ENCODE assay signal across 9 cellular contexts in the genomic region with DNA sequence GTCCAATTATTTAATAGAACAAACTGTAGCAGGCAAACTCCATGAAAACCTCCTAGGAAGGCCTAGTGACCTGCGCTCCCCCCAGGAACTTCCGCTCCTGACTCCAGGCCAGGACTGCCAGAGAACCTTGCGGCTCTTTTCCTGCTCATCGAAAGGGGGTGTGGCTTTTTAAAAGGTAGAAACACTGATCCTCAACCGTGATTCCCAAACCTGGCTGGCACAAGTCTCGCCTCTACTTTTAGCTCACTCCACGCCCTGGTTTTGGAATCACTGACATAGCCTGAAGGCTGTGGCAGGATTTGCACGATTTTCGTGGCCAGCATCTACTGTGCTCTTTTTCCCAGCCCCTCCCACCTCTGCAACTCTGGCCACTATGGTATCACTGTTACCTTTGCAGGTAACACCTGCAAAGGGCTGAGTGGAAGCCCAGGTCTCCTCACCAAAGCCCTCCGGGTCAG. TPM values are rescaled to one million over a fixed set of nuclear protein-coding genes. Genes with fewer than 3 reads are reported as not detected.
DNase-seq lines count a peak whose midpoint lies in the region; ATAC-seq, FAIRE-seq and TF ChIP-seq lines count a peak whose summit lies in the region.
"Had no signal": no experiment of that assay in that cellular context is flagged by ENCODE, and none has a peak within 500 bp of the region (broad histone marks: within the 10 kb centered on the region; RNA-seq: fewer than 3 reads in every experiment).

No MANE protein-coding gene starts in this region.

- TF ChIP-seq EP300 in H1 (IDR thresholded peaks at IDR 0.05; ENCODE audit: borderline replicate concordance in 1 of 2, low read depth in 2 of 2, low read length in 2 of 2): no peak

- H2BK5ac ChIP-seq in H1 (ENCODE audit: low read depth, low read length): peak overlapping the region; percentile 84

- peak overlapping the region; percentile 94 for H4K5ac ChIP-seq in H1 (ENCODE audit: insufficient read length, low read depth, low read length)

- H3K56ac ChIP-seq in H1 (replicated peaks; ENCODE audit: insufficient read length, low read depth, low read length): peak overlapping the region; percentile 92

- no peaks in the 10 kb centered on the region for H3K79me1 ChIP-seq in H1 (ENCODE audit: low read depth, low read length)

- peak overlapping the region; percentile 73 for H4K8ac ChIP-seq in H1 (ENCODE audit: extremely low read depth, insufficient read depth, low read length)

- 0 out of 2 replicates have a peak overlapping the region, but pooled peaks have one; percentile 18 for H2AK5ac ChIP-seq in H1 (ENCODE audit: low read depth, low read length)

- peak overlapping the region; percentile 90 for H3K14ac ChIP-seq in H1 (ENCODE audit: insufficient read length)

- FAIRE-seq in H1 (lab: Jason Lieb, UNC): peak; percentile 48

- 9% methylated on average over 10 of the region's 10 CpGs; no CpG with 5 or more reads in 1 of the 2 experiments for WGBS in H1 (ENCODE audit: extremely low coverage in 1 of 2, insufficient coverage in 1 of 2, insufficient read length in 1 of 2, insufficient replicate concordance in 2 of 2, low coverage in 1 of 2, low lambda C conversion rate in 2 of 2, missing lambda C conversion rate in 1 of 2), 2 experiments

- peak overlapping the region; percentile 62 to 91 for H3K4me2 ChIP-seq in H1 (ENCODE audit: insufficient read depth in 1 of 2, low read depth in 2 of 2, low read length in 2 of 2)

- H3K9me3 ChIP-seq in cardiac muscle cell (ENCODE audit: low read depth) (no peaks in the 10 kb centered on the region), H1 (ENCODE audit: insufficient read depth in 2 of 2, low read depth in 1 of 2, low read length in 1 of 2) (no peaks in the 10 kb centered on the region), uterus (no peaks in the 10 kb centered on the region)

- TF ChIP-seq POLR2A in H1 (IDR thresholded peaks at IDR 0.05; ENCODE audit: control extremely low read depth in 1 of 2, low read depth in 2 of 2, low read length in 2 of 2): peak in 1 of 2 experiments; percentile 76; a peak in 1 of 3 replicates
- TF ChIP-seq POLR2A in uterus (IDR thresholded peaks at IDR 0.05): peak in 1 of 2 donors; percentile 12

- peak overlapping the region; percentile 80 for H3K4ac ChIP-seq in H1 (replicated peaks; ENCODE audit: insufficient read length, low read depth, low read length)

- POLR2A ChIA-PET in H1 (lab: Charles Lee; ENCODE audit: partially characterized antibody): interaction anchor here (1.3 to 3.9 kb wide), 5 partner anchors 7 to 62 kb away, joined by 4 to 22 read pairs (median 12); no protein-coding TSS in a partner anchor

- peak overlapping the region; percentile 80 for H2BK120ac ChIP-seq in H1 (replicated peaks; ENCODE audit: low read depth, low read length)

- no peaks in the 10 kb centered on the region; the same call in 1 of the 2 replicates for H3K23me2 ChIP-seq in H1 (ENCODE audit: low read depth, low read length)

- no peak overlapping the region for H2BK15ac ChIP-seq in H1 (ENCODE audit: low read length)

- H3K23ac ChIP-seq in H1 (ENCODE audit: insufficient read length): no peak overlapping the region

- no peaks in the 10 kb centered on the region for H3K79me2 ChIP-seq in H1 (ENCODE audit: control insufficient read depth in 1 of 2, insufficient read depth in 2 of 2, low read length in 2 of 2)

- peak overlapping the region; percentile 2 for H3K4me3 ChIP-seq in cardiac muscle cell
- H3K4me3 ChIP-seq in H1 (ENCODE audit: extremely low read depth in 1 of 4, insufficient read depth in 2 of 4, low read depth in 3 of 4, low read length in 4 of 4): peak overlapping the region; percentile 17 to 52 (median 32); a peak in 6 of 8 replicates
- no peak overlapping the region for H3K4me3 ChIP-seq in uterus

- TF ChIP-seq CTCF in cardiac muscle cell (IDR thresholded peaks at IDR 0.05; ENCODE audit: low read depth, low read length): no peak
- no peak for TF ChIP-seq CTCF in H1 (IDR thresholded peaks at IDR 0.05; ENCODE audit: control extremely low read depth in 1 of 3, insufficient read depth in 1 of 3, low read depth in 1 of 3, low read length in 3 of 3)
- TF ChIP-seq CTCF in uterus (IDR thresholded peaks at IDR 0.05): no peak

- DNase-seq in cardiac muscle cell (ENCODE audit: low read depth in 1 of 2, low spot score in 1 of 2): peak; percentile 48 to 75
- no peak for DNase-seq in Right ventricle myocardium superior
- no peak for DNase-seq in H1 (ENCODE audit: low read depth in 1 of 2, low spot score in 2 of 2)
- peak; percentile 50 for DNase-seq in mucosa of gallbladder (ENCODE audit: low spot score)
- DNase-seq in uterus: peak; percentile 47 to 61
- no peak for DNase-seq in NK-92 treated with Interleukin-12 subunit alpha and Interleukin-12 subunit beta, amount 100 ng/mL, for 24 hours (lab: John Stamatoyannopoulos, UW)
- DNase-seq in stimulated activated CD4-positive, alpha-beta T cell treated with anti-CD3 and anti-CD28 coated beads, Interleukin-4, amount 100 ng/mL, for 1 hour: no peak

- H4K91ac ChIP-seq in H1 (replicated peaks; ENCODE audit: insufficient read length, low read length): peak overlapping the region; percentile 85

- TF ChIP-seq RAD21 in H1 (IDR thresholded peaks at IDR 0.05 in 1 of 2, conservative IDR thresholded peaks at IDR 0.05 in 1 of 2; ENCODE audit: low read depth in 2 of 2, low read length in 2 of 2): no peak

- CTCF ChIA-PET in H1 (lab: Charles Lee; ENCODE audit: partially characterized antibody): interaction anchor here (1.4 to 2.5 kb wide), 4 partner anchors 22 to 81 kb away, joined by 4 to 9 read pairs (median 6); no protein-coding TSS in a partner anchor

- peak overlapping the region; percentile 67; the same call in 1 of the 2 replicates for H3K18ac ChIP-seq in H1 (ENCODE audit: extremely low read depth, low read length)

- peak overlapping the region in 3 of 4 experiments; percentile 15 to 69 (median 36); a peak in 6 of 7 replicates for H3K9ac ChIP-seq in H1 (replicated peaks in 1 of 4; ENCODE audit: extremely low read depth in 1 of 4, low read depth in 3 of 4, low read length in 3 of 4)

- H3K27ac ChIP-seq in cardiac muscle cell: peak overlapping the region; percentile 96
- peak overlapping the region; percentile 74 for H3K27ac ChIP-seq in H1 (ENCODE audit: low read depth, low read length)
- H3K27ac ChIP-seq in uterus: peak overlapping the region; percentile 98 to 100

- 0 out of 2 replicates have a peak overlapping the region, but pooled peaks have one; percentile 52 for H2BK20ac ChIP-seq in H1 (ENCODE audit: low read length)

- H2AFZ ChIP-seq in H1 (ENCODE audit: low read length): peak overlapping the region; percentile 75

- H2BK12ac ChIP-seq in H1 (ENCODE audit: low read depth, low read length): peak overlapping the region; percentile 88; the same call in 1 of the 2 replicates

- ATAC-seq in Right ventricle myocardium superior (ENCODE audit: poor library complexity): no peak
- ATAC-seq in activated CD4-positive, CD25-positive, alpha-beta regulatory T cell treated with anti-CD3 and anti-CD28 coated beads, Interleukin-2, amount 50 U/mL, for 24 hours: no peak

- no peaks in the 10 kb centered on the region for H4K20me1 ChIP-seq in H1 (replicated peaks in 1 of 2; ENCODE audit: control insufficient read depth in 1 of 2, insufficient read depth in 2 of 2, low read length in 2 of 2)

- H3K36me3 ChIP-seq in cardiac muscle cell (no peaks in the 10 kb centered on the region), H1 (ENCODE audit: control insufficient read depth in 2 of 4, insufficient read depth in 4 of 4, low read length in 3 of 4) (no peaks in the 10 kb centered on the region), uterus (no peaks in the 10 kb centered on the region)

- H3K4me1 ChIP-seq in cardiac muscle cell (ENCODE audit: low read depth) (peaks cover 44% of the 10 kb centered on the region), H1 (replicated peaks in 1 of 4; ENCODE audit: control insufficient read depth in 3 of 4, insufficient read depth in 4 of 4, low read length in 3 of 4) (peaks cover 21 to 36% (median 35%) of the 10 kb centered on the region in 4 experiments), uterus (peaks cover 22 to 26% of the 10 kb centered on the region in 2 donors)

- H3K27me3 ChIP-seq in cardiac muscle cell (no peaks in the 10 kb centered on the region), H1 (replicated peaks in 1 of 4; ENCODE audit: control insufficient read depth in 3 of 4, extremely low read depth in 1 of 4, insufficient read depth in 3 of 4, low read length in 3 of 4) (no peaks in the 10 kb centered on the region), uterus (no peaks in the 10 kb centered on the region)

- intact Hi-C loops in Right ventricle myocardium superior (cut with DNase I): no loop called here
- intact Hi-C loops in uterus (cut with DNase I; ENCODE audit: low total_unique reads): loop anchor here (5.0 kb wide), 1 partner anchor 33 kb away; no protein-coding TSS in a partner anchor

RNA-seq across cellular contexts. Expression of a gene that starts 43.3 kb away (rescaled TPM):
- 18.1 and 22.4 TPM in 2 replicates for total RNA-seq in cardiac muscle cell
- polyA plus RNA-seq in cardiac muscle cell: 9.6 and 13.4 TPM in 2 replicates
- total RNA-seq in Right ventricle myocardium superior: 30.4 TPM
- total RNA-seq in H1 (2021; fragmentation: NEBNext Ultra II Directional; extraction: Animal tissue kit (Norgen Biotek cat#: 25700)): 2.3 and 3.2 TPM in 2 replicates
- 0.94 and 0.98 TPM in 2 replicates for polyA plus RNA-seq in H1 (2011; rRNA removed)
- polyA plus RNA-seq in H1 (2011; cell fraction: cytosol; rRNA removed): 1.0 TPM
- polyA plus RNA-seq in H1 (2011; cell fraction: nucleus; rRNA removed): 1.2 TPM
- polyA plus RNA-seq in H1 (2012, experiment 1 of 2): 2.3 to 2.8 TPM (median 2.4 TPM) in 4 replicates
- polyA plus RNA-seq in H1 (2012, experiment 2 of 2): 0.09 TPM
- polyA plus RNA-seq in H1 (2013, experiment 1 of 2): 2.0 TPM
- polyA plus RNA-seq in H1 (2013, experiment 2 of 2): 2.4 TPM
- polyA minus RNA-seq in H1 (2011; rRNA and poly(A)+ RNA removed): 1.6 and 2.4 TPM in 2 replicates
- polyA minus RNA-seq in H1 (2011; cell fraction: cytosol; rRNA and poly(A)+ RNA removed): 1.0 TPM
- 1.4 TPM for polyA minus RNA-seq in H1 (2011; cell fraction: nucleus; rRNA and poly(A)+ RNA removed)
- 99.3 TPM for total RNA-seq in mucosa of gallbladder
- total RNA-seq in uterus: 100 to 1,000 TPM in 2 of 4 donors, 10 to 100 TPM in 2; 41.2 to 114 (median 86.9) TPM
- polyA plus RNA-seq: IgD-negative memory B cell had no signal

RNA-seq across cellular contexts. Expression of a gene that starts 57.6 kb away (rescaled TPM):
- 2.8 and 23.8 TPM in 2 replicates for total RNA-seq in cardiac muscle cell
- 3.1 and 25.9 TPM in 2 replicates for polyA plus RNA-seq in cardiac muscle cell
- total RNA-seq in Right ventricle myocardium superior: 0.59 TPM
- 18.9 and 19.6 TPM in 2 replicates for total RNA-seq in H1 (2021; fragmentation: NEBNext Ultra II Directional; extraction: Animal tissue kit (Norgen Biotek cat#: 25700))
- 3.5 and 7.0 TPM in 2 replicates for polyA plus RNA-seq in H1 (2011; rRNA removed)
- 9.1 TPM for polyA plus RNA-seq in H1 (2011; cell fraction: cytosol; rRNA removed)
- 3.5 TPM for polyA plus RNA-seq in H1 (2011; cell fraction: nucleus; rRNA removed)
- polyA plus RNA-seq in H1 (2012, experiment 1 of 2): 8.7 to 16.4 TPM (median 10.0 TPM) in 4 replicates
- 1.7 TPM for polyA plus RNA-seq in H1 (2012, experiment 2 of 2)
- polyA plus RNA-seq in H1 (2013, experiment 1 of 2): 17.5 TPM
- 16.7 TPM for polyA plus RNA-seq in H1 (2013, experiment 2 of 2)
- polyA minus RNA-seq in H1 (2011; rRNA and poly(A)+ RNA removed): 6.8 and 7.5 TPM in 2 replicates
- 7.0 TPM for polyA minus RNA-seq in H1 (2011; cell fraction: cytosol; rRNA and poly(A)+ RNA removed)
- polyA minus RNA-seq in H1 (2011; cell fraction: nucleus; rRNA and poly(A)+ RNA removed): 14.3 TPM
- total RNA-seq in mucosa of gallbladder: 1.3 TPM
- total RNA-seq in uterus: 10 to 100 TPM in 1 of 4 donors, under 1 TPM in 1, not detected in 2; under 0.01 to 13.8 TPM

Comparison
In these comparisons a context has a peak if more than half of its experiments do, and no peak if none do; other contexts are left out.
1. DNase-seq: peak in cardiac muscle cell (2 of 2), mucosa of gallbladder (single experiment) and uterus (2 of 2); none in Right ventricle myocardium superior (single experiment), H1 (0 of 2), NK-92 treated with Interleukin-12 subunit alpha and Interleukin-12 subunit beta, amount 100 ng/mL, for 24 hours (single experiment) and stimulated activated CD4-positive, alpha-beta T cell treated with anti-CD3 and anti-CD28 coated beads, Interleukin-4, amount 100 ng/mL, for 1 hour (single experiment).
2. H3K4me3 ChIP-seq: peak in cardiac muscle cell (single experiment) and H1 (4 of 4); none in uterus (0 of 2).
3. Peak in every context shown above with its lines, with median percentiles within 50 percentile points of each other: H3K27ac ChIP-seq.